Comparison of ENCODE assay signal across 9 cellular contexts in genomic region chr4:123672987-123673386, GRCh38.
DNase-seq lines count a peak whose midpoint lies in the region; ATAC-seq, FAIRE-seq and TF ChIP-seq lines count a peak whose summit lies in the region.
"Had no signal": no experiment of that assay in that cellular context is flagged by ENCODE, and none has a peak within 500 bp of the region (broad histone marks: within the 10 kb centered on the region; RNA-seq: fewer than 3 reads in every experiment).

No MANE protein-coding gene starts in this region.

- peaks cover 23% of the 10 kb centered on the region for H3F3A ChIP-seq in GM23248 (ENCODE audit: insufficient read depth)

- no peaks in the 10 kb centered on the region for H3K9me3 ChIP-seq in A673 (ENCODE audit: low read depth, low read length, poor library complexity, severe bottlenecking)
- H3K9me3 ChIP-seq in GM23248 (ENCODE audit: low read depth): no peaks in the 10 kb centered on the region
- H3K9me3 ChIP-seq in adipocyte (ENCODE audit: control insufficient read depth, low read length): no peaks in the 10 kb centered on the region
- no peaks in the 10 kb centered on the region for H3K9me3 ChIP-seq in keratinocyte (ENCODE audit: control insufficient read depth, low read depth, low read length)

- intact Hi-C loops in A673 (cut with micrococcal nuclease; ENCODE audit: unreplicated experiment): no loop called here

- H3K27ac ChIP-seq in A673 (ENCODE audit: low read depth, low read length, poor library complexity, severe bottlenecking) (no peak overlapping the region), GM23248 (no peak overlapping the region), keratinocyte (ENCODE audit: control insufficient read depth, insufficient read depth, low read length) (no peak overlapping the region)
- H3K27ac ChIP-seq: C4-2B had no signal

- no TSS peak for BruUV-seq in A673 (replicated peaks; lab: Mats Ljungman, UMichigan)

- peak overlapping the region in 1 of 10 donors; percentile 46 for H3K27ac Mint-ChIP-seq in naive thymus-derived CD8-positive, alpha-beta T cell

- H3K4me2 ChIP-seq in GM23248 (ENCODE audit: unreplicated experiment) (no peak overlapping the region), keratinocyte (ENCODE audit: control insufficient read depth, extremely low read depth, insufficient read depth, low read depth, low read length) (peak overlapping the region; percentile 14)

- H3K27me3 ChIP-seq in A673 (replicated peaks; ENCODE audit: insufficient read depth, low read depth, low read length, poor library complexity): no peaks in the 10 kb centered on the region
- no peaks in the 10 kb centered on the region for H3K27me3 ChIP-seq in GM23248 (replicated peaks; ENCODE audit: insufficient read depth)
- no peaks in the 10 kb centered on the region for H3K27me3 ChIP-seq in adipocyte (replicated peaks; ENCODE audit: control insufficient read depth, insufficient read depth, low read length)
- H3K27me3 ChIP-seq in keratinocyte (ENCODE audit: control insufficient read depth, extremely low read depth, insufficient read depth, low read length): no peaks in the 10 kb centered on the region

- ATAC-seq in HG03439 (IDR thresholded peaks at IDR 0.05; ENCODE audit: unreplicated experiment): no peak
- ATAC-seq in naive thymus-derived CD8-positive, alpha-beta T cell: no peak
- ATAC-seq in HG03565 (IDR thresholded peaks at IDR 0.05; ENCODE audit: unreplicated experiment): no peak

- POLR2A ChIA-PET in A673 (lab: Charles Lee; ENCODE audit: low non-redundant PET): no interaction called here
- POLR2A ChIA-PET in naive thymus-derived CD8-positive, alpha-beta T cell (lab: Charles Lee): no interaction called here

- no peak overlapping the region for H3K4me3 Mint-ChIP-seq in naive thymus-derived CD8-positive, alpha-beta T cell

- H3K4me3 ChIP-seq in A673 (ENCODE audit: low read depth, low read length, poor library complexity, severe bottlenecking): no peak overlapping the region
- H3K4me3 ChIP-seq in GM23248: no peak overlapping the region
- H3K4me3 ChIP-seq in adipocyte (ENCODE audit: low read length): no peak overlapping the region
- H3K4me3 ChIP-seq in keratinocyte (ENCODE audit: control insufficient read depth in 2 of 3, extremely low read depth in 1 of 3, insufficient read depth in 2 of 3, low read depth in 1 of 3, low read length in 3 of 3): no peak overlapping the region

- TF ChIP-seq CTCF in A673 (conservative IDR thresholded peaks at IDR 0.05; ENCODE audit: low read depth, low read length) (no peak), keratinocyte (optimal IDR thresholded peaks at IDR 0.05 in 1 of 3, IDR thresholded peaks at IDR 0.05 in 1 of 3, conservative IDR thresholded peaks at IDR 0.05 in 1 of 3; ENCODE audit: extremely low read depth in 1 of 3, insufficient read depth in 2 of 3, low read length in 3 of 3) (no peak)

- H3K79me2 ChIP-seq in GM23248 (ENCODE audit: insufficient read depth): no peaks in the 10 kb centered on the region
- H3K79me2 ChIP-seq in keratinocyte (ENCODE audit: control insufficient read depth, insufficient read depth, low read length): no peaks in the 10 kb centered on the region

- dilution Hi-C loops in keratinocyte (cut with MboI; ENCODE audit: extremely low pct_ligation_motif_present, low sequenced_read_pairs): no loop called here

- H3K9me1 ChIP-seq in keratinocyte (ENCODE audit: control insufficient read depth, extremely low read depth, insufficient read depth, low read length): no peaks in the 10 kb centered on the region

- peaks cover 0 to 9% (median 2%) of the 10 kb centered on the region in 4 donors for H3K4me1 Mint-ChIP-seq in naive thymus-derived CD8-positive, alpha-beta T cell

- H3K9me2 ChIP-seq in GM23248 (ENCODE audit: insufficient read depth): no peaks in the 10 kb centered on the region

- H3K36me3 ChIP-seq in A673 (ENCODE audit: insufficient read depth, low read length, poor library complexity, severe bottlenecking) (no peaks in the 10 kb centered on the region), GM23248 (ENCODE audit: low read depth) (no peaks in the 10 kb centered on the region), adipocyte (ENCODE audit: control insufficient read depth, insufficient read depth, low read length, severe bottlenecking) (no peaks in the 10 kb centered on the region), keratinocyte (ENCODE audit: control insufficient read depth in 2 of 2, extremely low read depth in 1 of 2, insufficient read depth in 2 of 2, low read length in 2 of 2) (no peaks in the 10 kb centered on the region)

- H3K9ac ChIP-seq in GM23248 (no peak overlapping the region), adipocyte (ENCODE audit: low read length) (no peak overlapping the region), keratinocyte (ENCODE audit: control insufficient read depth, extremely low read depth, insufficient read depth, low read length) (no peak overlapping the region)

- in situ Hi-C loops in GM23248 (cut with MboI): loop anchor here (25.0 kb wide), 2 partner anchors 536 to 589 kb away; no protein-coding TSS in a partner anchor

- no peaks in the 10 kb centered on the region for H3K36me3 Mint-ChIP-seq in naive thymus-derived CD8-positive, alpha-beta T cell

- WGBS in GM23248 (ENCODE audit: low coverage in 1 of 2, low lambda C conversion rate in 2 of 2, missing lambda C conversion rate in 2 of 2), 2 experiments: 6 to 9% methylated on average over 3 of the region's 3 CpGs

- CTCF ChIA-PET in A673 (lab: Charles Lee): no interaction called here

- no peak for FAIRE-seq in keratinocyte (lab: Jason Lieb, UNC)

- H3K9me3 Mint-ChIP-seq in naive thymus-derived CD8-positive, alpha-beta T cell: no peaks in the 10 kb centered on the region

- DNase-seq in A673 (ENCODE audit: low spot score): peak; percentile 27
- DNase-seq in GM23248: peak; percentile 47
- DNase-seq in adipocyte (ENCODE audit: low read depth): peak; percentile 26
- DNase-seq in keratinocyte (ENCODE audit: low read depth, low spot score): no peak
- DNase-seq in middle frontal gyrus (ENCODE audit: extremely low spot score, low spot score): no peak
- DNase-seq in naive thymus-derived CD8-positive, alpha-beta T cell: no peak

- peaks cover 8% of the 10 kb centered on the region for H3K4me1 ChIP-seq in A673 (ENCODE audit: insufficient read depth, low read length, poor library complexity, severe bottlenecking)
- H3K4me1 ChIP-seq in GM23248 (ENCODE audit: insufficient read depth): peaks cover 22% of the 10 kb centered on the region
- H3K4me1 ChIP-seq in adipocyte (ENCODE audit: control insufficient read depth, insufficient read depth, low read length): peaks cover 9% of the 10 kb centered on the region
- H3K4me1 ChIP-seq in keratinocyte (ENCODE audit: control insufficient read depth, extremely low read depth, insufficient read depth, low read length): peaks cover 11% of the 10 kb centered on the region

- H2AFZ ChIP-seq in GM23248 (peak overlapping the region; percentile 47), keratinocyte (ENCODE audit: control insufficient read depth, low read length) (peak overlapping the region; percentile 56)

- peaks cover 0 to 3% (median 0%) of the 10 kb centered on the region in 5 donors for H3K27me3 Mint-ChIP-seq in naive thymus-derived CD8-positive, alpha-beta T cell

- H4K20me1 ChIP-seq in GM23248 (ENCODE audit: insufficient read depth) (no peaks in the 10 kb centered on the region), keratinocyte (ENCODE audit: control insufficient read depth, extremely low read depth, insufficient read depth, low read length) (no peaks in the 10 kb centered on the region)

Comparison
In these comparisons a context has a peak if more than half of its experiments do, and no peak if none do; other contexts are left out.
1. DNase-seq: peak in A673 (single experiment), GM23248 (single experiment) and adipocyte (single experiment); none in keratinocyte (single experiment), middle frontal gyrus (single experiment) and naive thymus-derived CD8-positive, alpha-beta T cell (0 of 10).